Comparison of ENCODE assay signal across 21 cellular contexts in genomic region chr7:152876749-152877148, GRCh38.
"Had no signal": no experiment of that assay in that cellular context is flagged by ENCODE, and none has a peak within 500 bp of the region (broad histone marks: within the 10 kb centered on the region; RNA-seq: fewer than 3 reads in every experiment).

No MANE protein-coding gene starts in this region.

- H3K27ac ChIP-seq: colonic mucosa, esophagus muscularis mucosa, foreskin keratinocyte, gastroesophageal sphincter, heart left ventricle, hepatocyte, neutrophil, pancreas, right lobe of liver, thoracic aorta, tibial nerve, upper lobe of left lung, uterus had no signal

- H3K36me3 ChIP-seq: colonic mucosa, esophagus muscularis mucosa, gastroesophageal sphincter, heart left ventricle, neutrophil, pancreas, right lobe of liver, thoracic aorta, upper lobe of left lung, uterus had no signal

- H3K27me3 ChIP-seq: colonic mucosa, esophagus muscularis mucosa, foreskin keratinocyte, gastroesophageal sphincter, heart left ventricle, hepatocyte, neutrophil, pancreas, right lobe of liver, tibial nerve, upper lobe of left lung, uterus had no signal

- H3K4me3 ChIP-seq: colonic mucosa, esophagus muscularis mucosa, gastroesophageal sphincter, heart left ventricle, hepatocyte, lung, pancreas, right lobe of liver, thoracic aorta, tibial nerve, upper lobe of left lung, uterus had no signal

- H3K4me1 ChIP-seq: colonic mucosa, esophagus muscularis mucosa, foreskin keratinocyte, gastroesophageal sphincter, heart left ventricle, pancreas, right lobe of liver, tibial nerve, upper lobe of left lung, uterus had no signal

- DNase-seq: colonic mucosa; effector CD8-positive, alpha-beta T cell; foreskin keratinocyte; heart left ventricle; naive thymus-derived CD4-positive, alpha-beta T cell; pancreas; retina; small intestine; stimulated activated CD4-positive, alpha-beta T cell treated with anti-CD3 and anti-CD28 coated beads, Interleukin-15, amount 100 ng/mL, for 24 hours; stimulated activated CD4-positive, alpha-beta T cell treated with anti-CD3 and anti-CD28 coated beads, Interleukin-2, amount 100 ng/mL, for 48 hours; stimulated activated naive B cell treated with anti-CD40 and anti-IgM and Interleukin-4, amounts not matched to agents 10 μg/mL and 1 μg/mL and 100 μg/mL, for 72 hours; uterus had no signal

- H2AFZ ChIP-seq: hepatocyte had no signal

- H3K9me3 ChIP-seq: colonic mucosa, neutrophil, pancreas, right lobe of liver, thoracic aorta, upper lobe of left lung, uterus had no signal

- H3K4me2 ChIP-seq: hepatocyte had no signal
